Comparison of ENCODE assay signal across 16 cellular contexts in genomic region chr1:117686907-117687306, GRCh38.
DNase-seq lines count a peak whose midpoint lies in the region; ATAC-seq and TF ChIP-seq lines count a peak whose summit lies in the region.
"Had no signal": no experiment of that assay in that cellular context is flagged by ENCODE, and none has a peak within 500 bp of the region (broad histone marks: within the 10 kb centered on the region; RNA-seq: fewer than 3 reads in every experiment).

No MANE protein-coding gene starts in this region.

- no peak overlapping the region for H3K27ac ChIP-seq in substantia nigra (ENCODE audit: low read depth, low read length, poor library complexity, severe bottlenecking)
- H3K27ac ChIP-seq: esophagus muscularis mucosa, testis had no signal

- DNase-seq in AG10803 (ENCODE audit: low read depth) (peak; percentile 69), M059J (ENCODE audit: low read depth) (peak; percentile 87), dermis microvascular lymphatic vessel endothelial cell (ENCODE audit: low read depth in 2 of 2) (peak; percentile 44 to 75), lung microvascular endothelial cell (ENCODE audit: low read depth in 2 of 2) (peak; percentile 78 to 88), NCI-H2107 (lab: John Stamatoyannopoulos, UW) (no peak), substantia nigra (lab: John Stamatoyannopoulos, UW) (no peak)
- DNase-seq in effector CD4-positive, alpha-beta T cell = no peak
- DNase-seq: activated CD4-positive, CD25-positive, alpha-beta regulatory T cell; activated CD8-positive, alpha-beta memory T cell treated with anti-CD3 and anti-CD28 coated beads, Interleukin-2, amount 50 U/mL, for 4 hours; DMS 273 treated with DMSO at 0.1 percent for 48 hours; midbrain; NCI-H1092 treated with DMSO at 0.1 percent for 48 hours; NCI-H345; testis had no signal

- ATAC-seq in GM18520 (IDR thresholded peaks at IDR 0.05; ENCODE audit: unreplicated experiment) = no peak

- no peak for TF ChIP-seq CTCF in AG10803 (conservative IDR thresholded peaks at IDR 0.05; ENCODE audit: low read length)

- H3K4me3 ChIP-seq in AG10803 (ENCODE audit: low read length) = no peak overlapping the region
- H3K4me3 ChIP-seq: esophagus muscularis mucosa, testis had no signal

Comparison
In these comparisons a context has a peak if more than half of its experiments do, and no peak if none do; other contexts are left out.
1. DNase-seq: peak in AG10803 (single experiment), M059J (single experiment), dermis microvascular lymphatic vessel endothelial cell (2 of 2) and lung microvascular endothelial cell (2 of 2); none in NCI-H2107 (single experiment), substantia nigra (0 of 49) and effector CD4-positive, alpha-beta T cell (single experiment).